In the genomic region with DNA sequence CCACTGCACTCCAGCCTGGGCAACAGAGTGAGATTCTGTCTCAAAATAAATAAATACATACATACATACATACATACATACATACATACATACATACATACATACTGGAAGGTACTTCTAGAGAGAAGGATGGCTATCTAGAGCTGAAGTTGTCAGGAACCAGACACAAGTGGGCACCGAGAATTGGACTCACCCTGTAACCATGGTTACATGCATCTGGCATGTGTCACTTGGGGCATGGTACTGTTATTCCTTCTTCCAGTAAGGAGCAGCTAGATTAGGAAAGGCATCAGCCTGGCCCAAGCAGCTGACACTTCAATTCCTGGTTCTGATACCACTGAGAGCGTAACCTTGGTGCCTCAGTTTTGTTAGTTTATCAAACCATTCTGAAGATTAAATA, we compare ENCODE assay signal across 1 cellular context.
TF ChIP-seq lines count a peak whose summit lies in the region.

No MANE protein-coding gene starts in this region.

TF ChIP-seq in SK-N-SH, 30 proteins besides CTCF, POLR2A, EP300 and RAD21 (continued from another document):
- no peak for TF ChIP-seq REST (IDR thresholded peaks at IDR 0.05; ENCODE audit: low read depth, low read length)
- TF ChIP-seq, protein P1, sequence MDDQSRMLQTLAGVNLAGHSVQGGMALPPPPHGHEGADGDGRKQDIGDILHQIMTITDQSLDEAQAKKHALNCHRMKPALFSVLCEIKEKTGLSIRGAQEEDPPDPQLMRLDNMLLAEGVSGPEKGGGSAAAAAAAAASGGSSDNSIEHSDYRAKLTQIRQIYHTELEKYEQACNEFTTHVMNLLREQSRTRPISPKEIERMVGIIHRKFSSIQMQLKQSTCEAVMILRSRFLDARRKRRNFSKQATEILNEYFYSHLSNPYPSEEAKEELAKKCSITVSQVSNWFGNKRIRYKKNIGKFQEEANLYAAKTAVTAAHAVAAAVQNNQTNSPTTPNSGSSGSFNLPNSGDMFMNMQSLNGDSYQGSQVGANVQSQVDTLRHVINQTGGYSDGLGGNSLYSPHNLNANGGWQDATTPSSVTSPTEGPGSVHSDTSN (IDR thresholded peaks at IDR 0.05) = no peak
- TF ChIP-seq, protein P2, sequence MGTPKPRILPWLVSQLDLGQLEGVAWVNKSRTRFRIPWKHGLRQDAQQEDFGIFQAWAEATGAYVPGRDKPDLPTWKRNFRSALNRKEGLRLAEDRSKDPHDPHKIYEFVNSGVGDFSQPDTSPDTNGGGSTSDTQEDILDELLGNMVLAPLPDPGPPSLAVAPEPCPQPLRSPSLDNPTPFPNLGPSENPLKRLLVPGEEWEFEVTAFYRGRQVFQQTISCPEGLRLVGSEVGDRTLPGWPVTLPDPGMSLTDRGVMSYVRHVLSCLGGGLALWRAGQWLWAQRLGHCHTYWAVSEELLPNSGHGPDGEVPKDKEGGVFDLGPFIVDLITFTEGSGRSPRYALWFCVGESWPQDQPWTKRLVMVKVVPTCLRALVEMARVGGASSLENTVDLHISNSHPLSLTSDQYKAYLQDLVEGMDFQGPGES (IDR thresholded peaks at IDR 0.05; ENCODE audit: low read depth, low read length) = no peak
- TF ChIP-seq EZH2phosphoT487 (IDR thresholded peaks at IDR 0.05; ENCODE audit: borderline replicate concordance, low read depth) = no peak
- TF ChIP-seq, protein P3, sequence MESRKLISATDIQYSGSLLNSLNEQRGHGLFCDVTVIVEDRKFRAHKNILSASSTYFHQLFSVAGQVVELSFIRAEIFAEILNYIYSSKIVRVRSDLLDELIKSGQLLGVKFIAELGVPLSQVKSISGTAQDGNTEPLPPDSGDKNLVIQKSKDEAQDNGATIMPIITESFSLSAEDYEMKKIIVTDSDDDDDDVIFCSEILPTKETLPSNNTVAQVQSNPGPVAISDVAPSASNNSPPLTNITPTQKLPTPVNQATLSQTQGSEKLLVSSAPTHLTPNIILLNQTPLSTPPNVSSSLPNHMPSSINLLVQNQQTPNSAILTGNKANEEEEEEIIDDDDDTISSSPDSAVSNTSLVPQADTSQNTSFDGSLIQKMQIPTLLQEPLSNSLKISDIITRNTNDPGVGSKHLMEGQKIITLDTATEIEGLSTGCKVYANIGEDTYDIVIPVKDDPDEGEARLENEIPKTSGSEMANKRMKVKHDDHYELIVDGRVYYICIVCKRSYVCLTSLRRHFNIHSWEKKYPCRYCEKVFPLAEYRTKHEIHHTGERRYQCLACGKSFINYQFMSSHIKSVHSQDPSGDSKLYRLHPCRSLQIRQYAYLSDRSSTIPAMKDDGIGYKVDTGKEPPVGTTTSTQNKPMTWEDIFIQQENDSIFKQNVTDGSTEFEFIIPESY (IDR thresholded peaks at IDR 0.05; ENCODE audit: borderline replicate concordance, low read depth) = no peak
- TF ChIP-seq SMC3 (IDR thresholded peaks at IDR 0.05; ENCODE audit: low read depth, low read length) = no peak
- no peak for TF ChIP-seq JUND (IDR thresholded peaks at IDR 0.05)
